Comparison of ENCODE assay signal across 1 cellular context in the genomic region with DNA sequence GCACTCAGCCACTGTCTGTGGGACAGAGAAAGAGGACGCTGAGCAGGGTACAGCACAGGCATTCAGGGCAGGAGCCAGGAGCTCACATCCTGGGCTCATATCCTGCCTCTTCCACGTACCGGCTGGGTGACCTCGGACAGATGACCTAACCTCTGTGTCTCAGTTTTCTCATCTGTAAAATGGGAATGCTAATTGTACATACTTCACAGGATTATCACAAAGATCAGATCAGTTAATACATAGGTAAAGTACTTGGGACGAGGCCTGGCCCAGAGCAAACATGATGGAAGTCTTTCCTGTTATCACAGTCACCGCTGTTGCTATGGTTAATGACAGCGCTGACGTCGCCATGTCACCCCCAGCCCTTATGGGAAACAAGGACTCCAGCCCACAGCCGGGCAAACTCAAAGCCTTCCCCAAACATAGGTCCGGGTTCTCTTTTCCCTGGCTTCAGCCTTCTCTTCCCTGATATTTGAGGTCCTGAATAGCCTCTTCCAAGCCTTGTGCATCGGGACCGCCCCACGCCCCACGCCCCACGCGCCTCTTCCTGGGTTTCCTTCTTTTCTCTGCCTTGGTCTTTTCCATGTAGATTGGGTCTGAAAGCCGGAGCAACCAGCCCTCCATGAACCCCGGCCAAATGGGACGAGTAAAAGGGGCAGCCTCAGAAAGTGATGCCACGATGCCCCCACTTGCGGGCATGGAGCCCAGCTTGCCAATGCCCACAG.
TF ChIP-seq lines count a peak whose summit lies in the region.

No MANE protein-coding gene starts in this region.

TF ChIP-seq in K562, 482 proteins besides CTCF, POLR2A, EP300 and RAD21:
- TF ChIP-seq BCOR (IDR thresholded peaks at IDR 0.05) (peak; percentile 82), ADNP (tag; IDR thresholded peaks at IDR 0.05) (peak; percentile 75), ESRRA (IDR thresholded peaks at IDR 0.05; ENCODE audit: borderline replicate concordance, low read depth) (peak; percentile 73; the same call in 1 of the 2 replicates), PCBP2 (IDR thresholded peaks at IDR 0.05; ENCODE audit: low read depth, low read length, poor library complexity, severe bottlenecking) (no peak), RCOR1 (IDR thresholded peaks at IDR 0.05; ENCODE audit: borderline replicate concordance in 1 of 2, low read depth in 2 of 2, low read length in 2 of 2) (peak in 1 of 2 experiments; percentile 45; a peak in 1 of 4 replicates), KDM1A (IDR thresholded peaks at IDR 0.05) (peak in 1 of 2 experiments; percentile 44; a peak in 1 of 4 replicates), MCM3 (IDR thresholded peaks at IDR 0.05) (no peak)
- TF ChIP-seq, protein P1, sequence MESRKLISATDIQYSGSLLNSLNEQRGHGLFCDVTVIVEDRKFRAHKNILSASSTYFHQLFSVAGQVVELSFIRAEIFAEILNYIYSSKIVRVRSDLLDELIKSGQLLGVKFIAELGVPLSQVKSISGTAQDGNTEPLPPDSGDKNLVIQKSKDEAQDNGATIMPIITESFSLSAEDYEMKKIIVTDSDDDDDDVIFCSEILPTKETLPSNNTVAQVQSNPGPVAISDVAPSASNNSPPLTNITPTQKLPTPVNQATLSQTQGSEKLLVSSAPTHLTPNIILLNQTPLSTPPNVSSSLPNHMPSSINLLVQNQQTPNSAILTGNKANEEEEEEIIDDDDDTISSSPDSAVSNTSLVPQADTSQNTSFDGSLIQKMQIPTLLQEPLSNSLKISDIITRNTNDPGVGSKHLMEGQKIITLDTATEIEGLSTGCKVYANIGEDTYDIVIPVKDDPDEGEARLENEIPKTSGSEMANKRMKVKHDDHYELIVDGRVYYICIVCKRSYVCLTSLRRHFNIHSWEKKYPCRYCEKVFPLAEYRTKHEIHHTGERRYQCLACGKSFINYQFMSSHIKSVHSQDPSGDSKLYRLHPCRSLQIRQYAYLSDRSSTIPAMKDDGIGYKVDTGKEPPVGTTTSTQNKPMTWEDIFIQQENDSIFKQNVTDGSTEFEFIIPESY (CRISPR knock-in tag; IDR thresholded peaks at IDR 0.05): 0 out of 2 replicates have a peak, but pooled peaks have one; percentile 10
